ENCODE assay signal across 22 cellular contexts in genomic region chr10:47045331-47045861, GRCh38.
"Had no signal": no experiment of that assay in that cellular context is flagged by ENCODE, and none has a peak within 500 bp of the region (broad histone marks: within the 10 kb centered on the region; RNA-seq: fewer than 3 reads in every experiment).

No MANE protein-coding gene starts in this region.

- H3K36me3 ChIP-seq: thoracic aorta, vagina had no signal

- H3K4me3 ChIP-seq: coronary artery, dorsolateral prefrontal cortex, psoas muscle, thoracic aorta, vagina had no signal

- H3K27me3 Mint-ChIP-seq: activated CD4-positive, alpha-beta T cell treated with anti-CD3 and anti-CD28 coated beads for 36 hours; activated CD8-positive, alpha-beta memory T cell treated with anti-CD3 and anti-CD28 coated beads, Interleukin-2, amount 10 ng/mL, durations not matched to agents 7 days and 5 days; T-cell had no signal

- FAIRE-seq: frontal cortex had no signal

- H3K4me3 Mint-ChIP-seq: activated CD4-positive, alpha-beta T cell treated with anti-CD3 and anti-CD28 coated beads for 36 hours; activated CD8-positive, alpha-beta memory T cell treated with anti-CD3 and anti-CD28 coated beads, Interleukin-2, amount 10 ng/mL, durations not matched to agents 7 days and 5 days; activated CD8-positive, alpha-beta T cell treated with anti-CD3 and anti-CD28 coated beads, Interleukin-2, amount 10 ng/mL, durations not matched to agents 7 days and 5 days; neural crest cell; T-cell had no signal

- H3K9me3 ChIP-seq: psoas muscle, thoracic aorta, vagina had no signal

- H3K27ac ChIP-seq: coronary artery, dorsolateral prefrontal cortex, parathyroid adenoma, psoas muscle, thoracic aorta, vagina had no signal

- H3K4me1 Mint-ChIP-seq: neural crest cell had no signal

- H3K36me3 Mint-ChIP-seq: activated CD8-positive, alpha-beta memory T cell treated with anti-CD3 and anti-CD28 coated beads, Interleukin-2, amount 10 ng/mL, durations not matched to agents 7 days and 5 days; T-cell had no signal

- DNase-seq: activated CD4-positive, alpha-beta T cell treated with anti-CD3 and anti-CD28 coated beads for 36 hours; activated CD4-positive, CD25-positive, alpha-beta regulatory T cell; activated CD8-positive, alpha-beta memory T cell treated with anti-CD3 and anti-CD28 coated beads, Interleukin-2, amount 10 ng/mL, durations not matched to agents 7 days and 5 days; activated CD8-positive, alpha-beta T cell treated with anti-CD3 and anti-CD28 coated beads, Interleukin-2, amount 10 ng/mL, durations not matched to agents 7 days and 5 days; activated gamma-delta T cell; activated naive CD4-positive, alpha-beta T cell treated with anti-CD3 and anti-CD28 coated beads, Interleukin-2, amount 50 U/mL, for 16 hours; cerebellar nuclear complex; effector memory CD4-positive, alpha-beta T cell; occipital lobe; stimulated activated CD4-positive, alpha-beta T cell treated with anti-CD3 and anti-CD28 coated beads, Interleukin-2, amount 100 ng/mL, for 48 hours; stimulated activated naive CD8-positive, alpha-beta T cell treated with anti-CD3 and anti-CD28 coated beads, Interleukin-15, Interleukin-2, amounts not matched to agents 100 U/mL and 50 U/mL, for 24 hours; trophoblast cell had no signal

- H3K27ac Mint-ChIP-seq: activated CD4-positive, alpha-beta T cell treated with anti-CD3 and anti-CD28 coated beads for 36 hours; activated CD8-positive, alpha-beta memory T cell treated with anti-CD3 and anti-CD28 coated beads, Interleukin-2, amount 10 ng/mL, durations not matched to agents 7 days and 5 days; activated CD8-positive, alpha-beta T cell treated with anti-CD3 and anti-CD28 coated beads, Interleukin-2, amount 10 ng/mL, durations not matched to agents 7 days and 5 days; T-cell had no signal

- ATAC-seq: activated CD4-positive, alpha-beta T cell treated with anti-CD3 and anti-CD28 coated beads for 36 hours; activated CD8-positive, alpha-beta memory T cell treated with anti-CD3 and anti-CD28 coated beads, Interleukin-2, amount 10 ng/mL, durations not matched to agents 7 days and 5 days; activated CD8-positive, alpha-beta T cell treated with anti-CD3 and anti-CD28 coated beads, Interleukin-2, amount 10 ng/mL, durations not matched to agents 7 days and 5 days; left colon; stimulated activated naive CD8-positive, alpha-beta T cell treated with anti-CD3 and anti-CD28 coated beads, Interleukin-15, Interleukin-2, amounts not matched to agents 100 U/mL and 50 U/mL, for 24 hours; T-cell had no signal

- H3K4me1 ChIP-seq: parathyroid adenoma, psoas muscle had no signal

- H3K27me3 ChIP-seq: dorsolateral prefrontal cortex, vagina had no signal

- H3K9me3 Mint-ChIP-seq: neural crest cell, T-cell had no signal
